Comparison of ENCODE assay signal across 8 cellular contexts in the genomic region with DNA sequence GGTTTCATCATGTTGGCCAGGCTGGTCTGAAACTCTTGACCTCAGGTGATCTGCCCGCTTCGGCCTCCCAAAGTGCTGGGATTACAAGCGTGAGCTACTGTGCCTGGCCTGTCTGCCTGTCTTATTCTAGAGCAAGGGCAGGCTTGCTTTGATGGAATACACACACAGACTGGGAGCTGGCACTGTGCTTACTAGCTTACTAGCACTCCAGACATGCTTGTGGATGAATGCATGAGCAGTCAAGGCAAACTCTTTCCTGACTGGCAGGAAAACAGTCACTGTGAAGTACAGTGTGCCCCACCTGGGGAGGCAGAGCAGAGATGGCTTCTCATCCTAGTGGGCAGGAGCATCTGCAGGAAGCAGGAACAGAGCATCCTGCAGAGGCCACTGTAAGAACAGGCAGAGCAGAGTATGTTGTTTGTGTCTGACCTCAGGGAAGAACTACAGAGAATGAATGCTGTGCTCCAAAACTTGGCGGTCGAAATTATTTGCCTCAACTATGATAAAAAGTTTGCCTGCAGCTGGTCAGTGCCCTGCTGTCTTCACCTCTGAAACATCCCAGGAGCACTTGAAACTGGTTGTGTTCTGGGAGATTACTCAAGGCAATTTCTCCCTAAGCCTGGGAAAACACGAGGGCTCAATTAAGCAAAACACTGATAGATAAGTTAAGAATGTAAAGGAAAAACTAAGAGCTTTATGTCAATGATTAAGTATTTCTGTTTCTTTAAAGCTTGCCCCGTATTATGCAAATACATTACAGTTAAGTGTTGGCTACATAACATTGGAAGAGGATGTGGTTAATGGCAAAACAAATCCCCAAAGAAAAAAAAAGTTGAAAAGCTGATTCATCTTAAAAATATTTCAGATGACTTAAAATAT.
DNase-seq lines count a peak whose midpoint lies in the region; ATAC-seq lines count a peak whose summit lies in the region.

No MANE protein-coding gene starts in this region.

- H3K4me1 Mint-ChIP-seq in activated CD4-positive, alpha-beta memory T cell treated with anti-CD3 and anti-CD28 coated beads, Interleukin-2, amount 10 ng/mL, durations not matched to agents 7 days and 5 days: peaks cover 7% of the 10 kb centered on the region

- peaks cover 10% of the 10 kb centered on the region for H3K27me3 Mint-ChIP-seq in activated CD4-positive, alpha-beta memory T cell treated with anti-CD3 and anti-CD28 coated beads, Interleukin-2, amount 10 ng/mL, durations not matched to agents 7 days and 5 days

- H3K9me3 ChIP-seq in aorta (ENCODE audit: control insufficient read depth, low read length): peaks cover 2% of the 10 kb centered on the region

- CTCF ChIA-PET in activated CD4-positive, alpha-beta memory T cell treated with anti-CD3 and anti-CD28 coated beads, Interleukin-2, amount 10 ng/mL, durations not matched to agents 7 days and 5 days (lab: Charles Lee): no interaction called here

- no peaks in the 10 kb centered on the region for H3K27me3 ChIP-seq in aorta (ENCODE audit: control insufficient read depth in 1 of 2, insufficient read depth in 2 of 2, low read length in 1 of 2)

- peak overlapping the region in 1 of 2 donors; percentile 39 for H3K27ac ChIP-seq in aorta (ENCODE audit: low read depth in 1 of 2, low read length in 2 of 2)

- no peaks in the 10 kb centered on the region for H3K9me3 Mint-ChIP-seq in activated CD4-positive, alpha-beta memory T cell treated with anti-CD3 and anti-CD28 coated beads, Interleukin-2, amount 10 ng/mL, durations not matched to agents 7 days and 5 days

- H3K4me3 ChIP-seq in aorta (ENCODE audit: low read length in 2 of 2): no peak overlapping the region

- H3K4me3 Mint-ChIP-seq in activated CD4-positive, alpha-beta memory T cell treated with anti-CD3 and anti-CD28 coated beads, Interleukin-2, amount 10 ng/mL, durations not matched to agents 7 days and 5 days: no peak overlapping the region

- no peaks in the 10 kb centered on the region for H3K36me3 Mint-ChIP-seq in activated CD4-positive, alpha-beta memory T cell treated with anti-CD3 and anti-CD28 coated beads, Interleukin-2, amount 10 ng/mL, durations not matched to agents 7 days and 5 days (ENCODE audit: low read depth)

- intact Hi-C loops in aorta (cut with DNase I): loop anchor here in 1 of 2 donors (10.0 kb wide), 1 partner anchor 119 kb away; no protein-coding TSS in a partner anchor

- H3K27ac Mint-ChIP-seq in activated CD4-positive, alpha-beta memory T cell treated with anti-CD3 and anti-CD28 coated beads, Interleukin-2, amount 10 ng/mL, durations not matched to agents 7 days and 5 days: no peak overlapping the region

- no peaks in the 10 kb centered on the region for H3K36me3 ChIP-seq in aorta (ENCODE audit: control insufficient read depth in 1 of 2, insufficient read depth in 2 of 2, low read length in 1 of 2)

- POLR2A ChIA-PET in activated CD4-positive, alpha-beta memory T cell treated with anti-CD3 and anti-CD28 coated beads, Interleukin-2, amount 10 ng/mL, durations not matched to agents 7 days and 5 days (lab: Charles Lee): no interaction called here

- DNase-seq in SIG-M5 treated with dmso at 0.1 percent for 504 hours (lab: John Stamatoyannopoulos, UW; ENCODE audit: unreplicated experiment) (peak; percentile 11), SIG-M5 (lab: John Stamatoyannopoulos, UW) (no peak), amniotic epithelial cell (ENCODE audit: low read depth) (peak; percentile 99), islet precursor cell (peak; percentile 67), aorta (no peak), NCI-H2107 (lab: John Stamatoyannopoulos, UW) (no peak)
- no peak for DNase-seq in activated CD4-positive, alpha-beta memory T cell treated with anti-CD3 and anti-CD28 coated beads, Interleukin-2, amount 10 ng/mL, durations not matched to agents 7 days and 5 days

- ATAC-seq in aorta (ENCODE audit: low FRiP score): peak; percentile 65
- no peak for ATAC-seq in HG03139 (IDR thresholded peaks at IDR 0.05; ENCODE audit: unreplicated experiment)

- WGBS in aorta, 2 donors: 12 to 15% methylated on average over 7 of the region's 7 CpGs

- peaks cover 3 to 6% of the 10 kb centered on the region in 2 donors for H3K4me1 ChIP-seq in aorta (ENCODE audit: control insufficient read depth in 1 of 2, insufficient read depth in 2 of 2, low read length in 2 of 2)

Comparison
In these comparisons a context has a peak if more than half of its experiments do, and no peak if none do; other contexts are left out.
1. DNase-seq: peak in SIG-M5 treated with dmso at 0.1 percent for 504 hours (single experiment), amniotic epithelial cell (single experiment) and islet precursor cell (single experiment); none in SIG-M5 (single experiment), aorta (0 of 2), NCI-H2107 (single experiment) and activated CD4-positive, alpha-beta memory T cell treated with anti-CD3 and anti-CD28 coated beads, Interleukin-2, amount 10 ng/mL, durations not matched to agents 7 days and 5 days (single experiment).